In the genomic region with DNA sequence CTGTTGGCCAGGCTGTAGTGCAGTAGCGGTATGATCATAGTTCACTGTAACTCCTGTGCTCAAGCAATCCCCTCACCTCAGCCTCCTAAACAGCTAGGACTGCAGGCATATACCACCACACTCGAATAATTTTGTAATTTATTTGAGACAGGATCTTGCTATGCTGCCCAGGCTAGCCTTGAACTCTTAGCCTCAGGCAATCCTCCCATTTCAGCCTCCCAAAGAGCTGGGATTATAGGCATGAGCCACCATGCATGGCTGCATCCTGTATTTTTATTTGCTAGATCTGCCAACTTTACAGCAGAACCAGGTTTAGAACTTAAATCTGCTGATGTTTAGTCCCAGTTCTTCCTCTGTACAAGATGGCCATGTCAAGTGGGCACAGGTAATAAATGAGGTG, we compare ENCODE assay signal across 2 cellular contexts.
TF ChIP-seq lines count a peak whose summit lies in the region.

No MANE protein-coding gene starts in this region.

TF ChIP-seq in GM23338, 12 proteins besides CTCF, POLR2A, EP300 and RAD21 (continued from another document):
- TF ChIP-seq, protein P1, sequence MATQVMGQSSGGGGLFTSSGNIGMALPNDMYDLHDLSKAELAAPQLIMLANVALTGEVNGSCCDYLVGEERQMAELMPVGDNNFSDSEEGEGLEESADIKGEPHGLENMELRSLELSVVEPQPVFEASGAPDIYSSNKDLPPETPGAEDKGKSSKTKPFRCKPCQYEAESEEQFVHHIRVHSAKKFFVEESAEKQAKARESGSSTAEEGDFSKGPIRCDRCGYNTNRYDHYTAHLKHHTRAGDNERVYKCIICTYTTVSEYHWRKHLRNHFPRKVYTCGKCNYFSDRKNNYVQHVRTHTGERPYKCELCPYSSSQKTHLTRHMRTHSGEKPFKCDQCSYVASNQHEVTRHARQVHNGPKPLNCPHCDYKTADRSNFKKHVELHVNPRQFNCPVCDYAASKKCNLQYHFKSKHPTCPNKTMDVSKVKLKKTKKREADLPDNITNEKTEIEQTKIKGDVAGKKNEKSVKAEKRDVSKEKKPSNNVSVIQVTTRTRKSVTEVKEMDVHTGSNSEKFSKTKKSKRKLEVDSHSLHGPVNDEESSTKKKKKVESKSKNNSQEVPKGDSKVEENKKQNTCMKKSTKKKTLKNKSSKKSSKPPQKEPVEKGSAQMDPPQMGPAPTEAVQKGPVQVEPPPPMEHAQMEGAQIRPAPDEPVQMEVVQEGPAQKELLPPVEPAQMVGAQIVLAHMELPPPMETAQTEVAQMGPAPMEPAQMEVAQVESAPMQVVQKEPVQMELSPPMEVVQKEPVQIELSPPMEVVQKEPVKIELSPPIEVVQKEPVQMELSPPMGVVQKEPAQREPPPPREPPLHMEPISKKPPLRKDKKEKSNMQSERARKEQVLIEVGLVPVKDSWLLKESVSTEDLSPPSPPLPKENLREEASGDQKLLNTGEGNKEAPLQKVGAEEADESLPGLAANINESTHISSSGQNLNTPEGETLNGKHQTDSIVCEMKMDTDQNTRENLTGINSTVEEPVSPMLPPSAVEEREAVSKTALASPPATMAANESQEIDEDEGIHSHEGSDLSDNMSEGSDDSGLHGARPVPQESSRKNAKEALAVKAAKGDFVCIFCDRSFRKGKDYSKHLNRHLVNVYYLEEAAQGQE (IDR thresholded peaks at IDR 0.05; ENCODE audit: unreplicated experiment), result no peak
- TF ChIP-seq ZNF331 (CRISPR knock-in tag; IDR thresholded peaks at IDR 0.05; ENCODE audit: low read depth) (no peak), ETS1 (IDR thresholded peaks at IDR 0.05) (no peak), ZNF462 (CRISPR knock-in tag; IDR thresholded peaks at IDR 0.05) (no peak), CREB1 (CRISPR knock-in tag; IDR thresholded peaks at IDR 0.05; ENCODE audit: low read depth) (no peak)
TF ChIP-seq in GM23338: peak in this region for 0.

TF ChIP-seq in WTC11, 78 proteins besides CTCF, POLR2A, EP300 and RAD21 (continued from another document):
- no peak for TF ChIP-seq AR (CRISPR knock-in tag; IDR thresholded peaks at IDR 0.05)
- no peak for TF ChIP-seq MXD4 (CRISPR knock-in tag; IDR thresholded peaks at IDR 0.05; ENCODE audit: borderline replicate concordance)
- TF ChIP-seq KAT7 (CRISPR knock-in tag; IDR thresholded peaks at IDR 0.05; ENCODE audit: borderline replicate concordance), result no peak
- TF ChIP-seq HMGXB4 (CRISPR knock-in tag; IDR thresholded peaks at IDR 0.05), result no peak
- TF ChIP-seq ZNF121 (CRISPR knock-in tag; IDR thresholded peaks at IDR 0.05), result peak; percentile 96
